Comparison of ENCODE assay signal across 34 cellular contexts in the genomic region with DNA sequence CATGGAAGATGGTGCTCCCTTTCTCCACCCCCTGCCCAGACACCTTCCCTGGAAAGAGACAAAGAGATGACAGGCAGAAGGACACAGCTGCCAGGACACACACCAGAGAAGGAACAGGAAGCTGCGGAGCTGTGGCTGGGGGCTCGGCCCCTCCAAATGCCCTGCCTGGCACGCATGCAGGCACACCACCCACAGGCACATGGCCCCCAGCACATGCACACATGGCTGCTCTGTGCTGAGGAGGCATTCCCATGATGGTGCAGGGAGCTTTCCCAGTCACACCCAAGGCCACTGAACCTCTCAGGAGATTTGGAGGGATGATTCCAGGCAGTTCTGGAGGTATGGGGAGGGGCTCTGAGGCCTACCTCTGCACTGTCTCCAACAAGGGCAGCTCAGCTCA.
"Had no signal": no experiment of that assay in that cellular context is flagged by ENCODE, and none has a peak within 500 bp of the region (broad histone marks: within the 10 kb centered on the region; RNA-seq: fewer than 3 reads in every experiment).

No MANE protein-coding gene starts in this region.

- H3K9me3 Mint-ChIP-seq: activated B cell treated with CpG ODN at 0.5 μM for 24 hours; activated CD4-positive, alpha-beta memory T cell treated with anti-CD3 and anti-CD28 coated beads for 36 hours; activated CD4-positive, alpha-beta T cell treated with anti-CD3 and anti-CD28 coated beads, Interleukin-2, amount 10 ng/mL, durations not matched to agents 24 days and 14 days; activated naive CD4-positive, alpha-beta T cell treated with anti-CD3 and anti-CD28 coated beads, Interleukin-2, amount 10 ng/mL, durations not matched to agents 7 days and 5 days; activated naive CD4-positive, alpha-beta T cell treated with anti-CD3 and anti-CD28 coated beads, Interleukin-2, amount 50 U/mL, for 72 hours; activated naive CD8-positive, alpha-beta T cell treated with anti-CD3 and anti-CD28 coated beads, Interleukin-2, amount 10 ng/mL, durations not matched to agents 7 days and 5 days; activated T-cell treated with anti-CD3 and anti-CD28 coated beads, Interleukin-2, amount 50 U/mL, for 24 hours; activated T-cell treated with anti-CD3 and anti-CD28 coated beads, Interleukin-2, amount 50 U/mL, for 72 hours; brain; dendritic cell treated with granulocyte-macrophage colony-stimulating factor and Interleukin-4, amounts not matched to agents 40 ng/mL and 50 ng/mL, for 4 days; effector memory CD8-positive, alpha-beta T cell; T-helper 2 cell treated with Interferon-gamma antibody and Interleukin-4, amounts not matched to agents 5 μg/mL and 100 μg/mL, for 36 hours had no signal

- H3K27me3 ChIP-seq: ascending aorta, breast epithelium, cardiac muscle cell, dorsolateral prefrontal cortex, esophagus muscularis mucosa, foreskin keratinocyte, gastrocnemius medialis, heart left ventricle had no signal

- DNase-seq: activated B cell treated with CpG ODN at 0.5 μM for 24 hours; activated CD4-positive, alpha-beta memory T cell treated with anti-CD3 and anti-CD28 coated beads for 36 hours; activated CD4-positive, alpha-beta T cell treated with anti-CD3 and anti-CD28 coated beads, Interleukin-2, amount 10 ng/mL, durations not matched to agents 24 days and 14 days; activated CD8-positive, alpha-beta memory T cell treated with anti-CD3 and anti-CD28 coated beads, Interleukin-2, amount 50 U/mL, for 48 hours; activated gamma-delta T cell; activated naive CD4-positive, alpha-beta T cell; activated naive CD4-positive, alpha-beta T cell treated with anti-CD3 and anti-CD28 coated beads, Interleukin-2, amount 10 ng/mL, durations not matched to agents 7 days and 5 days; activated naive CD8-positive, alpha-beta T cell treated with anti-CD3 and anti-CD28 coated beads, Interleukin-2, amount 10 ng/mL, durations not matched to agents 7 days and 5 days; activated T-cell treated with anti-CD3 and anti-CD28 coated beads for 4 hours; activated T-cell treated with anti-CD3 and anti-CD28 coated beads, Interleukin-2, amount 50 U/mL, for 24 hours; activated T-cell treated with anti-CD3 and anti-CD28 coated beads, Interleukin-2, amount 50 U/mL, for 72 hours; central memory CD4-positive, alpha-beta T cell; cerebellar nuclear complex; dorsolateral prefrontal cortex; effector memory CD8-positive, alpha-beta T cell; erythroblast; foreskin keratinocyte; gastrocnemius medialis; glutamatergic neuron; T-helper 1 cell; T-helper 17 cell; T1000; WERI-Rb-1 had no signal

- H3K4me1 Mint-ChIP-seq: activated B cell treated with CpG ODN at 0.5 μM for 24 hours; activated naive CD4-positive, alpha-beta T cell treated with anti-CD3 and anti-CD28 coated beads, Interleukin-2, amount 10 ng/mL, durations not matched to agents 7 days and 5 days; activated naive CD8-positive, alpha-beta T cell treated with anti-CD3 and anti-CD28 coated beads, Interleukin-2, amount 10 ng/mL, durations not matched to agents 7 days and 5 days had no signal

- H3K9me3 ChIP-seq: ascending aorta, breast epithelium, esophagus muscularis mucosa, gastrocnemius medialis, heart left ventricle had no signal

- H3K4me3 Mint-ChIP-seq: activated B cell treated with CpG ODN at 0.5 μM for 24 hours; activated CD4-positive, alpha-beta memory T cell treated with anti-CD3 and anti-CD28 coated beads for 36 hours; activated CD4-positive, alpha-beta T cell treated with anti-CD3 and anti-CD28 coated beads, Interleukin-2, amount 10 ng/mL, durations not matched to agents 24 days and 14 days; activated naive CD4-positive, alpha-beta T cell treated with anti-CD3 and anti-CD28 coated beads, Interleukin-2, amount 10 ng/mL, durations not matched to agents 7 days and 5 days; activated naive CD8-positive, alpha-beta T cell treated with anti-CD3 and anti-CD28 coated beads, Interleukin-2, amount 10 ng/mL, durations not matched to agents 7 days and 5 days; activated T-cell treated with anti-CD3 and anti-CD28 coated beads, Interleukin-2, amount 50 U/mL, for 24 hours; activated T-cell treated with anti-CD3 and anti-CD28 coated beads, Interleukin-2, amount 50 U/mL, for 72 hours; brain; dendritic cell treated with granulocyte-macrophage colony-stimulating factor and Interleukin-4, amounts not matched to agents 40 ng/mL and 50 ng/mL, for 4 days; effector memory CD8-positive, alpha-beta T cell; T-helper 17 cell; T-helper 2 cell treated with Interferon-gamma antibody and Interleukin-4, amounts not matched to agents 5 μg/mL and 100 μg/mL, for 36 hours had no signal

- H3K4me3 ChIP-seq: ascending aorta, breast epithelium, cardiac muscle cell, coronary artery, dorsolateral prefrontal cortex, esophagus muscularis mucosa, gastrocnemius medialis, heart left ventricle had no signal

- H3K36me3 ChIP-seq: ascending aorta, breast epithelium, cardiac muscle cell, esophagus muscularis mucosa, gastrocnemius medialis, heart left ventricle, WERI-Rb-1 had no signal

- H3K4me1 ChIP-seq: ascending aorta, breast epithelium, foreskin keratinocyte, gastrocnemius medialis, heart left ventricle had no signal

- H3K27ac Mint-ChIP-seq: activated B cell treated with CpG ODN at 0.5 μM for 24 hours; activated CD4-positive, alpha-beta memory T cell treated with anti-CD3 and anti-CD28 coated beads for 36 hours; activated CD4-positive, alpha-beta T cell treated with anti-CD3 and anti-CD28 coated beads, Interleukin-2, amount 10 ng/mL, durations not matched to agents 24 days and 14 days; activated naive CD4-positive, alpha-beta T cell treated with anti-CD3 and anti-CD28 coated beads, Interleukin-2, amount 10 ng/mL, durations not matched to agents 7 days and 5 days; activated naive CD4-positive, alpha-beta T cell treated with anti-CD3 and anti-CD28 coated beads, Interleukin-2, amount 50 U/mL, for 72 hours; activated naive CD8-positive, alpha-beta T cell treated with anti-CD3 and anti-CD28 coated beads, Interleukin-2, amount 10 ng/mL, durations not matched to agents 7 days and 5 days; activated T-cell treated with anti-CD3 and anti-CD28 coated beads, Interleukin-2, amount 50 U/mL, for 24 hours; activated T-cell treated with anti-CD3 and anti-CD28 coated beads, Interleukin-2, amount 50 U/mL, for 72 hours; dendritic cell treated with granulocyte-macrophage colony-stimulating factor and Interleukin-4, amounts not matched to agents 40 ng/mL and 50 ng/mL, for 4 days; effector memory CD8-positive, alpha-beta T cell; T-helper 17 cell; T-helper 2 cell treated with Interferon-gamma antibody and Interleukin-4, amounts not matched to agents 5 μg/mL and 100 μg/mL, for 36 hours had no signal

- H3K36me3 Mint-ChIP-seq: activated CD4-positive, alpha-beta memory T cell treated with anti-CD3 and anti-CD28 coated beads for 36 hours; activated naive CD4-positive, alpha-beta T cell treated with anti-CD3 and anti-CD28 coated beads, Interleukin-2, amount 10 ng/mL, durations not matched to agents 7 days and 5 days; activated naive CD4-positive, alpha-beta T cell treated with anti-CD3 and anti-CD28 coated beads, Interleukin-2, amount 50 U/mL, for 72 hours; activated naive CD8-positive, alpha-beta T cell treated with anti-CD3 and anti-CD28 coated beads, Interleukin-2, amount 10 ng/mL, durations not matched to agents 7 days and 5 days; brain had no signal

- H3K27me3 Mint-ChIP-seq: activated CD4-positive, alpha-beta memory T cell treated with anti-CD3 and anti-CD28 coated beads for 36 hours; activated CD4-positive, alpha-beta T cell treated with anti-CD3 and anti-CD28 coated beads, Interleukin-2, amount 10 ng/mL, durations not matched to agents 24 days and 14 days; activated naive CD4-positive, alpha-beta T cell treated with anti-CD3 and anti-CD28 coated beads, Interleukin-2, amount 10 ng/mL, durations not matched to agents 7 days and 5 days; activated naive CD8-positive, alpha-beta T cell treated with anti-CD3 and anti-CD28 coated beads, Interleukin-2, amount 10 ng/mL, durations not matched to agents 7 days and 5 days; brain had no signal

- ATAC-seq: activated CD4-positive, CD25-positive, alpha-beta regulatory T cell treated with anti-CD3 and anti-CD28 coated beads, Interleukin-2, amount 50 U/mL, for 24 hours; activated naive CD4-positive, alpha-beta T cell treated with anti-CD3 and anti-CD28 coated beads, Interleukin-2, amount 50 U/mL, for 72 hours; activated T-cell treated with anti-CD3 and anti-CD28 coated beads, Interleukin-2, amount 50 U/mL, for 72 hours; effector memory CD8-positive, alpha-beta T cell; foreskin keratinocyte; gastrocnemius medialis; heart left ventricle; T-helper 17 cell had no signal

- H3K27ac ChIP-seq: ascending aorta, breast epithelium, cardiac muscle cell, coronary artery, dorsolateral prefrontal cortex, esophagus muscularis mucosa, foreskin keratinocyte, gastrocnemius medialis, heart left ventricle, WERI-Rb-1 had no signal
